ENCODE assay signal across 12 cellular contexts in genomic region chr5:10859393-10860195, GRCh38.
"Had no signal": no experiment of that assay in that cellular context is flagged by ENCODE, and none has a peak within 500 bp of the region (broad histone marks: within the 10 kb centered on the region; RNA-seq: fewer than 3 reads in every experiment).

No MANE protein-coding gene starts in this region.

- H3K4me3 Mint-ChIP-seq: activated CD8-positive, alpha-beta T cell treated with anti-CD3 and anti-CD28 coated beads, Interleukin-2, amount 10 ng/mL, durations not matched to agents 7 days and 5 days; effector memory CD8-positive, alpha-beta T cell; natural killer cell treated with Interleukin-12 subunit alpha and Interleukin-12 subunit beta and Interleukin-15 and Interleukin-18, amount 100 ng/mL, for 72 hours; WTC11 had no signal

- DNase-seq: activated CD4-positive, alpha-beta T cell treated with anti-CD3 and anti-CD28 coated beads for 48 hours; activated CD8-positive, alpha-beta T cell treated with anti-CD3 and anti-CD28 coated beads, Interleukin-2, amount 10 ng/mL, durations not matched to agents 7 days and 5 days; activated naive CD4-positive, alpha-beta T cell treated with Interleukin-2 at 50 U/mL for 16 hours; effector memory CD8-positive, alpha-beta T cell; erythroblast; ovary; stimulated activated CD4-positive, alpha-beta T cell treated with anti-CD3 and anti-CD28 coated beads, Interleukin-4, amount 100 ng/mL, for 4 hours; T-helper 1 cell had no signal

- ATAC-seq: activated CD8-positive, alpha-beta T cell treated with anti-CD3 and anti-CD28 coated beads, Interleukin-2, amount 10 ng/mL, durations not matched to agents 7 days and 5 days; effector memory CD8-positive, alpha-beta T cell; natural killer cell treated with Interleukin-12 subunit alpha and Interleukin-12 subunit beta and Interleukin-15 and Interleukin-18, amount 100 ng/mL, for 72 hours; WTC11 had no signal

- H3K9me3 ChIP-seq: ovary had no signal

- H3K9me3 Mint-ChIP-seq: effector memory CD8-positive, alpha-beta T cell; natural killer cell treated with Interleukin-12 subunit alpha and Interleukin-12 subunit beta and Interleukin-15 and Interleukin-18, amount 100 ng/mL, for 72 hours; WTC11 had no signal

- H3K27ac ChIP-seq: coronary artery, ovary, skin epidermis had no signal

- H3K36me3 ChIP-seq: ovary had no signal

- H3K36me3 Mint-ChIP-seq: natural killer cell treated with Interleukin-12 subunit alpha and Interleukin-12 subunit beta and Interleukin-15 and Interleukin-18, amount 100 ng/mL, for 72 hours; WTC11 had no signal

- H3K27me3 ChIP-seq: ovary had no signal

- H3K27ac Mint-ChIP-seq: activated CD8-positive, alpha-beta T cell treated with anti-CD3 and anti-CD28 coated beads, Interleukin-2, amount 10 ng/mL, durations not matched to agents 7 days and 5 days; effector memory CD8-positive, alpha-beta T cell; natural killer cell treated with Interleukin-12 subunit alpha and Interleukin-12 subunit beta and Interleukin-15 and Interleukin-18, amount 100 ng/mL, for 72 hours; WTC11 had no signal

- H3K4me3 ChIP-seq: coronary artery, ovary, skin epidermis had no signal
